1 cellular context compared by ENCODE assay signal in the genomic region with DNA sequence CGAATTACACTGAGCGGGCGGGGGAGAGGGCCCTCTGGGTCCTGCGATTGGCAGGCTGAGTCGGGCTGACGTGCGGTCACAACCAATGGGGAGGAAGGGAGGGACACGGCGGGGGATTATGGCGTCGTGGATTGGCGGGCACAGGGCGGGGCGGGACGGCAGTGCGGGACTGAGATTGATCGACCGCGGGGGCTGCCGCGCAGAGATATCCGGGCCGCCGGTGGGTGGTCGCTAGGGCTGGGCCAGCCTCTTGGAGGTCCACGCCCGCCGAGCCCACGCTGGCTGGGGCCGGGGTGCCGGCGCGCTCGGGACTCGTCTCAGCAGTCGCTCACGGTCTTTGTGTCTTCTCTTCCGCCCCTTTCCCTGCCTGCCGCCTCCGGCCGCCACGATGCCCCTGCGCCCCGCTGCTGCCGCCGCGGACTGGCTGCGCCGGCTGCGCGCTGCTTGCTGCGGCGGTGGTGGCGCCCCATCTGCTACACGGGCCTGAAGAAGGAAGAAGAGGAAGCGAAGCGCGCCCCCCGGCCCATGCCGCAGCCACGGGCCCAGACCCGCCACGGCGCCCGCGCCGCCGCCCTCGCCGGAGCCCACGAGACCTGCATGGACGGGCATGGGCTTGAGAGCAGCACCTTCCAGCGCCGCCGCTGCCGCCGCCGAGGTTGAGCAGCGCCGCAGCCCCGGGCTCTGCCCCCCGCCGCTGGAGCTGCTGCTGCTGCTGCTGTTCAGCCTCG.
A peak's percentile ranks its signal among the peaks of the same experiment; 100 is the strongest.
TF ChIP-seq lines count a peak whose summit lies in the region.

Gene RGMB (plus strand): TSS at position 200 of the 728 bp plus-strand sequence. CDS start 408 bp downstream, at position 608.

TF ChIP-seq in WTC11, 78 proteins besides CTCF, POLR2A, EP300 and RAD21 (continued from another document):
- TF ChIP-seq STAT6 (CRISPR knock-in tag; conservative IDR thresholded peaks at IDR 0.05; ENCODE audit: low read depth) = no peak
- no peak for TF ChIP-seq ZNF425 (CRISPR knock-in tag; conservative IDR thresholded peaks at IDR 0.05)
- no peak for TF ChIP-seq MLX (CRISPR knock-in tag; IDR thresholded peaks at IDR 0.05)
- no peak for TF ChIP-seq RORB (CRISPR knock-in tag; IDR thresholded peaks at IDR 0.05)
- TF ChIP-seq JUN (CRISPR knock-in tag; IDR thresholded peaks at IDR 0.05) = no peak
- peak; percentile 33; the same call in 1 of the 2 replicates for TF ChIP-seq IRF1 (CRISPR knock-in tag; IDR thresholded peaks at IDR 0.05)
- TF ChIP-seq OVOL2 (CRISPR knock-in tag; IDR thresholded peaks at IDR 0.05; ENCODE audit: borderline replicate concordance) = no peak
- TF ChIP-seq GABPB1 (CRISPR knock-in tag; IDR thresholded peaks at IDR 0.05) = no peak
- TF ChIP-seq ATF1 (CRISPR knock-in tag; IDR thresholded peaks at IDR 0.05) = no peak
- no peak for TF ChIP-seq ZNF138 (CRISPR knock-in tag; conservative IDR thresholded peaks at IDR 0.05)
- TF ChIP-seq ZNF512 (CRISPR knock-in tag; IDR thresholded peaks at IDR 0.05; ENCODE audit: borderline replicate concordance) = no peak
- TF ChIP-seq MYBL2 (CRISPR knock-in tag; IDR thresholded peaks at IDR 0.05) = 0 out of 2 replicates have a peak, but pooled peaks have one; percentile 11
- TF ChIP-seq, protein P1, sequence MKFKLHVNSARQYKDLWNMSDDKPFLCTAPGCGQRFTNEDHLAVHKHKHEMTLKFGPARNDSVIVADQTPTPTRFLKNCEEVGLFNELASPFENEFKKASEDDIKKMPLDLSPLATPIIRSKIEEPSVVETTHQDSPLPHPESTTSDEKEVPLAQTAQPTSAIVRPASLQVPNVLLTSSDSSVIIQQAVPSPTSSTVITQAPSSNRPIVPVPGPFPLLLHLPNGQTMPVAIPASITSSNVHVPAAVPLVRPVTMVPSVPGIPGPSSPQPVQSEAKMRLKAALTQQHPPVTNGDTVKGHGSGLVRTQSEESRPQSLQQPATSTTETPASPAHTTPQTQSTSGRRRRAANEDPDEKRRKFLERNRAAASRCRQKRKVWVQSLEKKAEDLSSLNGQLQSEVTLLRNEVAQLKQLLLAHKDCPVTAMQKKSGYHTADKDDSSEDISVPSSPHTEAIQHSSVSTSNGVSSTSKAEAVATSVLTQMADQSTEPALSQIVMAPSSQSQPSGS (CRISPR knock-in tag; IDR thresholded peaks at IDR 0.05; ENCODE audit: borderline replicate concordance, low read depth) = no peak
- TF ChIP-seq SP1 (CRISPR knock-in tag; conservative IDR thresholded peaks at IDR 0.05) = peak; percentile 82
- TF ChIP-seq NFE2L1 (CRISPR knock-in tag; IDR thresholded peaks at IDR 0.05) = peak; percentile 57; the same call in 1 of the 2 replicates
- no peak; the same call in 1 of the 2 replicates for TF ChIP-seq CBFB (CRISPR knock-in tag; IDR thresholded peaks at IDR 0.05; ENCODE audit: low read depth)
- peak; percentile 84; the same call in 1 of the 2 replicates for TF ChIP-seq ZBTB43 (CRISPR knock-in tag; IDR thresholded peaks at IDR 0.05)
- 0 out of 2 replicates have a peak, but pooled peaks have one; percentile 21 for TF ChIP-seq IRF2 (CRISPR knock-in tag; IDR thresholded peaks at IDR 0.05; ENCODE audit: borderline replicate concordance, low read depth)
- no peak for TF ChIP-seq ZNF232 (CRISPR knock-in tag; IDR thresholded peaks at IDR 0.05)
- TF ChIP-seq RELA (CRISPR knock-in tag; IDR thresholded peaks at IDR 0.05; ENCODE audit: borderline replicate concordance) = no peak; the same call in 1 of the 2 replicates
- TF ChIP-seq SMAD3 (CRISPR knock-in tag; IDR thresholded peaks at IDR 0.05; ENCODE audit: borderline replicate concordance) = 0 out of 2 replicates have a peak, but pooled peaks have one; percentile 3
- TF ChIP-seq, protein P2, sequence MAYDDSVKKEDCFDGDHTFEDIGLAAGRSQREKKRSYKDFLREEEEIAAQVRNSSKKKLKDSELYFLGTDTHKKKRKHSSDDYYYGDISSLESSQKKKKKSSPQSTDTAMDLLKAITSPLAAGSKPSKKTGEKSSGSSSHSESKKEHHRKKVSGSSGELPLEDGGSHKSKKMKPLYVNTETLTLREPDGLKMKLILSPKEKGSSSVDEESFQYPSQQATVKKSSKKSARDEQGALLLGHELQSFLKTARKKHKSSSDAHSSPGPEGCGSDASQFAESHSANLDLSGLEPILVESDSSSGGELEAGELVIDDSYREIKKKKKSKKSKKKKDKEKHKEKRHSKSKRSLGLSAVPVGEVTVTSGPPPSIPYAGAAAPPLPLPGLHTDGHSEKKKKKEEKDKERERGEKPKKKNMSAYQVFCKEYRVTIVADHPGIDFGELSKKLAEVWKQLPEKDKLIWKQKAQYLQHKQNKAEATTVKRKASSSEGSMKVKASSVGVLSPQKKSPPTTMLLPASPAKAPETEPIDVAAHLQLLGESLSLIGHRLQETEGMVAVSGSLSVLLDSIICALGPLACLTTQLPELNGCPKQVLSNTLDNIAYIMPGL (CRISPR knock-in tag; IDR thresholded peaks at IDR 0.05) = no peak; the same call in 1 of the 2 replicates
- TF ChIP-seq TCF7 (CRISPR knock-in tag; IDR thresholded peaks at IDR 0.05; ENCODE audit: low read depth) = 0 out of 2 replicates have a peak, but pooled peaks have one; percentile 25
- 0 out of 2 replicates have a peak, but pooled peaks have one; percentile 4 for TF ChIP-seq ZNF121 (CRISPR knock-in tag; IDR thresholded peaks at IDR 0.05)
